In the genomic region with DNA sequence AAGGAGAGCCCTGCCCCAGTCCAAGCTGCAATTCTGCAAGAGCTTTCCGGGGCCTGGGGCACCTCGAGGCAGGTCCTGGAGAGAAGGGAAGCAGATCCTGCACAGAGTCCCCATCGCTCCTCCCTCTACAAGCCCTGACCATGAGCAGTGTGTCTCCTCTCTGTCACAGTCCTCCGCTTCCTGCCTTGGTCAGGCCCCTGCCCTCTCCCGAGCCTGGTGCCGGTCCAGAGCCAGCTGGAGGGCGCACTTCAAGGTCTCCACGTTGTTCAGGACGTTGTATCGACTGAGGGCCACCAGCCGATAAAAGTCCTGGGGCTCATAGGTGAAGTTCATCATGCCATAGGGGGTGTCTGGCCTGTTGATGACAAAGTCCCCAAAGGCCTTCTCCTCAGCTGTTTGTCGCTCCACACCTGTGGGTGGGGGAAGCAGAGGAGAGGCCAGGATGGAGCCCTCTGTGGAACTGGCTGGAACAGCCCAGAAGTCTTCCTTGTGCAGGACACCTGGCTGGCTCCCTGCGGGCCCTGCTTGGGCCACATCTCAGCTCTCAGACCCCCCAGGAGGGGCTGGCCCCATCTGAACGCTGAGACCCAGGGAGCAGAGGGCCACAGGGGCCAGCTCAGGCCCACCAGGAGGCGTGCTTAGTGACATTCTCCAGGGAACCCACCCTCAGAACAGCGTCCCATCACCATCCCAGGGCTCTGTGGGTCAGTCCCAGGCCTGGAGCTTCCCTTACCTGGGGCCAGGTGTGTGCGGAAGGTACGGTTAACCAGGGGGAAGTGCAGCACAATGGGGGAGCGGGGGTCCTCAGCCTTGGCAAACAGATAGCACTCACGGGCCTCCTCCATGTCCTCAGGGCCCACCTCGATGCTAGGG, we compare ENCODE assay signal across 1 cellular context.
TF ChIP-seq lines count a peak whose summit lies in the region.

No MANE protein-coding gene starts in this region.

TF ChIP-seq in H1, 55 proteins besides CTCF, POLR2A, EP300 and RAD21:
- TF ChIP-seq SP1 (IDR thresholded peaks at IDR 0.05; ENCODE audit: low read depth, low read length): no peak
- TF ChIP-seq TAF7 (optimal IDR thresholded peaks at IDR 0.05; ENCODE audit: borderline replicate concordance, low read depth, low read length): no peak
- TF ChIP-seq RXRA (IDR thresholded peaks at IDR 0.05; ENCODE audit: insufficient read depth, low read depth, low read length): no peak
- TF ChIP-seq KDM1A (IDR thresholded peaks at IDR 0.05; ENCODE audit: borderline replicate concordance, low read length): no peak
